In the genomic region with DNA sequence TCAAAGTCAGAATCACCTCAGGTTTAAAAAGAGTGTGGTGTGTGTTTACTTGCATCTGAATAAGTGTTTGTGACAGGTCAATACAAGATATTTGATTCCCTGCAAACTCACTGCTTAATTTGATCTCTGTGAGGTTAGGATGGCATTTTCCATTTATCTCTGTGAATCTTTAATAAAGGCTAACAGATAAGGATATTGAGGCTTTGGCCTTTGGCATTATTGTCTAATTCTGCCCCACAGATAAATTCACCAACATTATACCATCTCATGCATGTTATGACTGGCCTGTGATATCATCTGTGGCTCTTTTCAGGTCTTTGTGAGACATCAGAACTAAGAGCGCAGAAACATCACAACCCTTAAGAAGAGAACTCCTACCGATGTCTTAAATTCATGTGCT, we compare ENCODE assay signal across 23 cellular contexts. TPM values are rescaled to one million over a fixed set of nuclear protein-coding genes. Genes with fewer than 3 reads are reported as not detected.
DNase-seq lines count a peak whose midpoint lies in the region; ATAC-seq and TF ChIP-seq lines count a peak whose summit lies in the region.
"Had no signal": no experiment of that assay in that cellular context is flagged by ENCODE, and none has a peak within 500 bp of the region (broad histone marks: within the 10 kb centered on the region; RNA-seq: fewer than 3 reads in every experiment).

No MANE protein-coding gene starts in this region.

- peak overlapping the region in 1 of 8 donors; percentile 31 for H3K4me3 Mint-ChIP-seq in CD4-positive, alpha-beta memory T cell
- no peak overlapping the region for H3K4me3 Mint-ChIP-seq in central memory CD8-positive, alpha-beta T cell
- no peak overlapping the region for H3K4me3 Mint-ChIP-seq in stimulated activated memory B cell treated with anti-CD40 and anti-IgM and Interleukin-4, amounts not matched to agents 10 μg/mL and 1 μg/mL and 100 μg/mL, for 72 hours
- H3K4me3 Mint-ChIP-seq: activated CD8-positive, alpha-beta T cell treated with anti-CD3 and anti-CD28 coated beads for 36 hours; natural killer cell treated with Interleukin-12 subunit alpha and Interleukin-12 subunit beta and Interleukin-15 and Interleukin-18, amount 100 ng/mL, for 72 hours had no signal

- H3K4me1 Mint-ChIP-seq in CD4-positive, alpha-beta memory T cell: peaks cover 26 to 48% (median 30%) of the 10 kb centered on the region in 4 donors
- peaks cover 22% of the 10 kb centered on the region for H3K4me1 Mint-ChIP-seq in central memory CD8-positive, alpha-beta T cell
- H3K4me1 Mint-ChIP-seq in stimulated activated memory B cell treated with anti-CD40 and anti-IgM and Interleukin-4, amounts not matched to agents 10 μg/mL and 1 μg/mL and 100 μg/mL, for 72 hours: no peaks in the 10 kb centered on the region

- no peak for DNase-seq in CD4-positive, alpha-beta memory T cell
- DNase-seq in SK-N-SH (no peak), psoas muscle (no peak), NCI-H774 (lab: John Stamatoyannopoulos, UW) (no peak)
- no peak for DNase-seq in central memory CD8-positive, alpha-beta T cell (ENCODE audit: low spot score in 2 of 2)
- DNase-seq: activated CD4-positive, alpha-beta T cell treated with anti-CD3 and anti-CD28 coated beads for 1 hour; activated gamma-delta T cell; C1 segment of cervical spinal cord; lower lobe of right lung; mucosa of descending colon; NCI-H1105; NCI-H1930; NCI-H524 treated with DMSO at 0.1 percent for 48 hours; spleen; transverse colon had no signal

- peaks cover 14% of the 10 kb centered on the region for H3F3A ChIP-seq in SK-N-SH (replicated peaks; ENCODE audit: insufficient read depth)

- no peaks in the 10 kb centered on the region for H3K79me2 ChIP-seq in SK-N-SH (ENCODE audit: insufficient read depth)

- H3K4me1 ChIP-seq in CD4-positive, alpha-beta memory T cell (ENCODE audit: insufficient read depth, low read length): peaks cover 14% of the 10 kb centered on the region
- H3K4me1 ChIP-seq in SK-N-SH (ENCODE audit: control insufficient read depth in 1 of 2, insufficient read depth in 2 of 2, low read depth in 1 of 2, low read length in 1 of 2) (peaks cover 18 to 20% of the 10 kb centered on the region in 2 experiments; a peak in 3 of 4 replicates), psoas muscle (peaks cover 33% of the 10 kb centered on the region)
- H3K4me1 ChIP-seq: transverse colon had no signal

- H3K27ac ChIP-seq in CD4-positive, alpha-beta memory T cell (ENCODE audit: low read depth, low read length): no peak overlapping the region
- H3K27ac ChIP-seq in SK-N-SH (ENCODE audit: low read depth in 2 of 2, low read length in 1 of 2) (peak overlapping the region; percentile 65 to 71), psoas muscle (peak overlapping the region; percentile 79)
- H3K27ac ChIP-seq: lower lobe of right lung, SJSA1, spleen, transverse colon had no signal

- H3K36me3 ChIP-seq in CD4-positive, alpha-beta memory T cell (ENCODE audit: insufficient read depth, low read length): no peaks in the 10 kb centered on the region
- H3K36me3 ChIP-seq in SK-N-SH (replicated peaks in 1 of 2; ENCODE audit: control insufficient read depth in 1 of 2, insufficient read depth in 2 of 2, low read length in 1 of 2) (no peaks in the 10 kb centered on the region), psoas muscle (ENCODE audit: insufficient read depth in 1 of 2, low read depth in 1 of 2) (no peaks in the 10 kb centered on the region)
- H3K36me3 ChIP-seq: ovary, SJSA1, transverse colon had no signal

- peak overlapping the region in 4 of 7 donors; percentile 39 to 93 (median 58) for H3K27ac Mint-ChIP-seq in CD4-positive, alpha-beta memory T cell
- peak overlapping the region; percentile 65 for H3K27ac Mint-ChIP-seq in central memory CD8-positive, alpha-beta T cell (ENCODE audit: low read depth)
- H3K27ac Mint-ChIP-seq in stimulated activated memory B cell treated with anti-CD40 and anti-IgM and Interleukin-4, amounts not matched to agents 10 μg/mL and 1 μg/mL and 100 μg/mL, for 72 hours: no peak overlapping the region
- H3K27ac Mint-ChIP-seq: activated CD8-positive, alpha-beta T cell treated with anti-CD3 and anti-CD28 coated beads for 36 hours; natural killer cell treated with Interleukin-12 subunit alpha and Interleukin-12 subunit beta and Interleukin-15 and Interleukin-18, amount 100 ng/mL, for 72 hours had no signal

- no peaks in the 10 kb centered on the region for H3K9me3 Mint-ChIP-seq in CD4-positive, alpha-beta memory T cell
- no peaks in the 10 kb centered on the region for H3K9me3 Mint-ChIP-seq in central memory CD8-positive, alpha-beta T cell
- H3K9me3 Mint-ChIP-seq in stimulated activated memory B cell treated with anti-CD40 and anti-IgM and Interleukin-4, amounts not matched to agents 10 μg/mL and 1 μg/mL and 100 μg/mL, for 72 hours: no peaks in the 10 kb centered on the region
- H3K9me3 Mint-ChIP-seq: activated CD8-positive, alpha-beta T cell treated with anti-CD3 and anti-CD28 coated beads for 36 hours; natural killer cell treated with Interleukin-12 subunit alpha and Interleukin-12 subunit beta and Interleukin-15 and Interleukin-18, amount 100 ng/mL, for 72 hours had no signal

- no peak overlapping the region for H3K9ac ChIP-seq in SK-N-SH

- CTCF ChIA-PET in CD4-positive, alpha-beta memory T cell (lab: Charles Lee; ENCODE audit: partially characterized antibody): no interaction called here
- CTCF ChIA-PET in SK-N-SH (lab: Yijun Ruan, JAX): interaction anchor here (1.5 kb wide), 1 partner anchor 10 kb away, joined by 3 read pairs; no protein-coding TSS in a partner anchor

- TF ChIP-seq EP300 in SK-N-SH (IDR thresholded peaks at IDR 0.05; ENCODE audit: borderline replicate concordance in 1 of 2, low read depth in 1 of 2, low read length in 1 of 2): peak; percentile 16 to 96; a peak in 3 of 4 replicates

- POLR2A ChIA-PET in CD4-positive, alpha-beta memory T cell (lab: Charles Lee; ENCODE audit: partially characterized antibody): no interaction called here
- POLR2A ChIA-PET in SK-N-SH (lab: Yijun Ruan, JAX): no interaction called here

- TF ChIP-seq RAD21 in SK-N-SH (IDR thresholded peaks at IDR 0.05; ENCODE audit: low read length): peak; percentile 24; the same call in 1 of the 2 replicates

- H2AFZ ChIP-seq in SK-N-SH (ENCODE audit: low read depth): no peak overlapping the region

- 66% methylated on average over 2 of the region's 2 CpGs for WGBS in SK-N-SH (ENCODE audit: low lambda C conversion rate)
- 94 to 97% (median 97%) methylated on average over 2 of the region's 2 CpGs for WGBS in psoas muscle, 3 donors

- TF ChIP-seq CTCF in SK-N-SH (IDR thresholded peaks at IDR 0.05) (no peak), psoas muscle (IDR thresholded peaks at IDR 0.05) (no peak)

- H3K36me3 Mint-ChIP-seq in CD4-positive, alpha-beta memory T cell: peaks cover 9 to 20% of the 10 kb centered on the region in 2 donors
- no peaks in the 10 kb centered on the region for H3K36me3 Mint-ChIP-seq in central memory CD8-positive, alpha-beta T cell (ENCODE audit: insufficient read depth)
- peaks cover 23% of the 10 kb centered on the region for H3K36me3 Mint-ChIP-seq in stimulated activated memory B cell treated with anti-CD40 and anti-IgM and Interleukin-4, amounts not matched to agents 10 μg/mL and 1 μg/mL and 100 μg/mL, for 72 hours
- H3K36me3 Mint-ChIP-seq: natural killer cell treated with Interleukin-12 subunit alpha and Interleukin-12 subunit beta and Interleukin-15 and Interleukin-18, amount 100 ng/mL, for 72 hours had no signal

- H3K27me3 ChIP-seq in CD4-positive, alpha-beta memory T cell (ENCODE audit: insufficient read depth, low read length): no peaks in the 10 kb centered on the region
- H3K27me3 ChIP-seq in SK-N-SH (ENCODE audit: insufficient read depth) (no peaks in the 10 kb centered on the region), psoas muscle (ENCODE audit: insufficient read depth in 3 of 3, low read length in 2 of 3) (no peaks in the 10 kb centered on the region)
- H3K27me3 ChIP-seq: ovary, SJSA1, spleen, transverse colon had no signal

- no peaks in the 10 kb centered on the region for H3K9me3 ChIP-seq in CD4-positive, alpha-beta memory T cell (ENCODE audit: control insufficient read depth in 1 of 2, low read length in 2 of 2)
- H3K9me3 ChIP-seq in SK-N-SH (no peaks in the 10 kb centered on the region), psoas muscle (no peaks in the 10 kb centered on the region)
- H3K9me3 ChIP-seq: lower lobe of right lung, mucosa of descending colon, ovary, SJSA1, spleen, transverse colon had no signal

- H3K4me3 ChIP-seq in CD4-positive, alpha-beta memory T cell (ENCODE audit: low read length in 2 of 2): no peak overlapping the region
- H3K4me3 ChIP-seq in SK-N-SH (ENCODE audit: low read depth in 2 of 2, low read length in 1 of 2): no peak overlapping the region
- no peak overlapping the region for H3K4me3 ChIP-seq in psoas muscle
- H3K4me3 ChIP-seq: K562, lower lobe of right lung, mucosa of descending colon, ovary, SJSA1, spleen, transverse colon had no signal

- peak overlapping the region; percentile 41; the same call in 1 of the 2 replicates for H3K4me2 ChIP-seq in SK-N-SH

- ATAC-seq in central memory CD8-positive, alpha-beta T cell (replicated peaks; ENCODE audit: extremely low read depth, poor library complexity, severe bottlenecking): no peak
- no peak for ATAC-seq in psoas muscle
- ATAC-seq in GM19035 (IDR thresholded peaks at IDR 0.05; ENCODE audit: unreplicated experiment): no peak
- ATAC-seq in stimulated activated memory B cell treated with anti-CD40 and anti-IgM and Interleukin-4, amounts not matched to agents 10 μg/mL and 1 μg/mL and 100 μg/mL, for 72 hours: no peak
- ATAC-seq: activated CD8-positive, alpha-beta T cell treated with anti-CD3 and anti-CD28 coated beads for 36 hours; K562; lower lobe of right lung; mucosa of descending colon; natural killer cell treated with Interleukin-12 subunit alpha and Interleukin-12 subunit beta and Interleukin-15 and Interleukin-18, amount 100 ng/mL, for 72 hours had no signal

- intact Hi-C loops in CD4-positive, alpha-beta memory T cell (cut with micrococcal nuclease): no loop called here
- intact Hi-C loops in psoas muscle (cut with DNase I): loop anchor here in 1 of 2 donors (2.0 kb wide), 1 partner anchor 25 kb away; no protein-coding TSS in a partner anchor

- H4K20me1 ChIP-seq in SK-N-SH (ENCODE audit: insufficient read depth): no peaks in the 10 kb centered on the region

- H3K27me3 Mint-ChIP-seq in CD4-positive, alpha-beta memory T cell: no peaks in the 10 kb centered on the region
- no peaks in the 10 kb centered on the region for H3K27me3 Mint-ChIP-seq in central memory CD8-positive, alpha-beta T cell
- H3K27me3 Mint-ChIP-seq in stimulated activated memory B cell treated with anti-CD40 and anti-IgM and Interleukin-4, amounts not matched to agents 10 μg/mL and 1 μg/mL and 100 μg/mL, for 72 hours: no peaks in the 10 kb centered on the region
- H3K27me3 Mint-ChIP-seq: activated CD8-positive, alpha-beta T cell treated with anti-CD3 and anti-CD28 coated beads for 36 hours; natural killer cell treated with Interleukin-12 subunit alpha and Interleukin-12 subunit beta and Interleukin-15 and Interleukin-18, amount 100 ng/mL, for 72 hours had no signal

- H3K9me2 ChIP-seq in SK-N-SH: no peaks in the 10 kb centered on the region

RNA-seq across cellular contexts. Expression of gene CHGB, which starts 45.7 kb away (rescaled TPM):
- 1 to 10 TPM in 1 of 2 experiments, under 1 TPM in 1; 0.79 to 1.2 TPM for total RNA-seq in CD4-positive, alpha-beta memory T cell
- polyA plus RNA-seq in CD4-positive, alpha-beta memory T cell: under 1 TPM in 1 of 2 donors, not detected in 1; 0.14 TPM
- polyA plus RNA-seq in SK-N-SH (2012; rRNA removed): 5.2 and 10.2 TPM in 2 replicates
- polyA plus RNA-seq in SK-N-SH (2012; cell fraction: cytosol; rRNA removed): 15.8 and 18.6 TPM in 2 replicates
- polyA plus RNA-seq in SK-N-SH (2012; cell fraction: nucleus; rRNA removed): 1.8 and 2.5 TPM in 2 replicates
- 1 to 10 TPM in 1 of 4 donors, under 1 TPM in 3; 0.30 to 3.4 (median 0.64) TPM for total RNA-seq in psoas muscle
- 10 to 100 TPM in 1 of 3 donors, under 1 TPM in 2; 0.08 to 91.8 (median 0.11) TPM for polyA plus RNA-seq in psoas muscle
- total RNA-seq: activated CD8-positive, alpha-beta T cell treated with anti-CD3 and anti-CD28 coated beads for 36 hours; K562; natural killer cell treated with Interleukin-12 subunit alpha and Interleukin-12 subunit beta and Interleukin-15 and Interleukin-18, amount 100 ng/mL, for 72 hours; SJSA1; T-helper 1 cell treated with Interleukin-12 subunit alpha and Interleukin-12 subunit beta and Interleukin-4 antibody, amounts not matched to agents 30 ng/mL and 1 ng/mL, for 36 hours had no signal
